In the genomic region with DNA sequence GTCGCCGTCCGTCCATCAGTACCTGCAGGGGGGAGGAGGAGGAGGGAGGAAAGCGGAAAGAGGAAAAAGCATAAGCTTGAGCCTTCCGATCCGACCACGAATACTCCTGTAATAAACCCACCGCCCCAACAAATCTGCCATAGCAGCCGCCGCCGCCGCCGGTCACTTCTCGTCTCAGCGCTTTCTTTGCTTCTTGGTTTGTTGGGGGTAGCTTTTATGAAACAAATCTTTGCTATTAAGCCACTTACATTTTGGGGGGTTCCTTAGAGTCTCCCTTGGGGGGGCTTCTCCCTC, we compare ENCODE assay signal across 8 cellular contexts. TPM values are rescaled to one million over a fixed set of nuclear protein-coding genes. Genes with fewer than 3 reads are reported as not detected.
A peak's percentile ranks its signal among the peaks of the same experiment; 100 is the strongest.
DNase-seq lines count a peak whose midpoint lies in the region; ATAC-seq and TF ChIP-seq lines count a peak whose summit lies in the region.

No MANE protein-coding gene starts in this region.

- 0 to 1% methylated on average over 15 of the region's 15 CpGs for WGBS in lower leg skin, 2 donors

- no peaks in the 10 kb centered on the region for H3K9me3 ChIP-seq in vagina

- H3K9me3 Mint-ChIP-seq in activated T-helper 1 cell treated with anti-CD3 and anti-CD28 coated beads, Interleukin-12 subunit alpha, Interleukin-12 subunit beta, Interleukin-2, Interleukin-4 antibody, amounts not matched to agents 30 ng/mL and 10 ng/mL and 1 ng/mL, durations not matched to agents 14 hours and 24 hours and 36 hours, result no peaks in the 10 kb centered on the region

- no peaks in the 10 kb centered on the region for H3K36me3 ChIP-seq in vagina

- peaks cover 17% of the 10 kb centered on the region for H3K4me1 ChIP-seq in vagina

- no peak for TF ChIP-seq CTCF in 22Rv1 (IDR thresholded peaks at IDR 0.05)
- no peak for TF ChIP-seq CTCF in lower leg skin (IDR thresholded peaks at IDR 0.05)
- TF ChIP-seq CTCF in vagina (IDR thresholded peaks at IDR 0.05), result no peak

- H3K27ac Mint-ChIP-seq in activated T-helper 1 cell treated with anti-CD3 and anti-CD28 coated beads, Interleukin-12 subunit alpha, Interleukin-12 subunit beta, Interleukin-2, Interleukin-4 antibody, amounts not matched to agents 30 ng/mL and 10 ng/mL and 1 ng/mL, durations not matched to agents 14 hours and 24 hours and 36 hours, result no peak overlapping the region

- DNase-seq in activated T-helper 1 cell treated with anti-CD3 and anti-CD28 coated beads, Interleukin-12 subunit alpha, Interleukin-12 subunit beta, Interleukin-2, Interleukin-4 antibody, amounts not matched to agents 30 ng/mL and 10 ng/mL and 1 ng/mL, durations not matched to agents 14 hours and 24 hours and 36 hours (ENCODE audit: low spot score), result no peak
- DNase-seq in lower leg skin (ENCODE audit: low spot score in 2 of 2) (no peak), vagina (ENCODE audit: extremely low spot score in 2 of 2) (no peak), left lobe of liver (ENCODE audit: low spot score) (no peak), RPMI8226 (no peak), DMS53 (lab: John Stamatoyannopoulos, UW) (no peak)

- intact Hi-C loops in activated T-helper 1 cell treated with anti-CD3 and anti-CD28 coated beads, Interleukin-12 subunit alpha, Interleukin-12 subunit beta, Interleukin-2, Interleukin-4 antibody, amounts not matched to agents 30 ng/mL and 10 ng/mL and 1 ng/mL, durations not matched to agents 14 hours and 24 hours and 36 hours (cut with micrococcal nuclease), result loop anchor here (10.0 kb wide), 1 partner anchor 599 kb away; no protein-coding TSS in a partner anchor
- intact Hi-C loops in lower leg skin (cut with DNase I; ENCODE audit: low total_unique reads), result no loop called here
- intact Hi-C loops in vagina (cut with DNase I), result no loop called here

- H3K36me3 Mint-ChIP-seq in activated T-helper 1 cell treated with anti-CD3 and anti-CD28 coated beads, Interleukin-12 subunit alpha, Interleukin-12 subunit beta, Interleukin-2, Interleukin-4 antibody, amounts not matched to agents 30 ng/mL and 10 ng/mL and 1 ng/mL, durations not matched to agents 14 hours and 24 hours and 36 hours (ENCODE audit: low read depth), result no peaks in the 10 kb centered on the region

- H3K4me1 Mint-ChIP-seq in activated T-helper 1 cell treated with anti-CD3 and anti-CD28 coated beads, Interleukin-12 subunit alpha, Interleukin-12 subunit beta, Interleukin-2, Interleukin-4 antibody, amounts not matched to agents 30 ng/mL and 10 ng/mL and 1 ng/mL, durations not matched to agents 14 hours and 24 hours and 36 hours (ENCODE audit: low read depth), result peaks cover 25% of the 10 kb centered on the region

- peak; percentile 9 for ATAC-seq in GM21717 (IDR thresholded peaks at IDR 0.05; ENCODE audit: unreplicated experiment)
- ATAC-seq in left lobe of liver, result no peak

- peak overlapping the region; percentile 80 for H3K4me3 Mint-ChIP-seq in activated T-helper 1 cell treated with anti-CD3 and anti-CD28 coated beads, Interleukin-12 subunit alpha, Interleukin-12 subunit beta, Interleukin-2, Interleukin-4 antibody, amounts not matched to agents 30 ng/mL and 10 ng/mL and 1 ng/mL, durations not matched to agents 14 hours and 24 hours and 36 hours

- peaks cover 49% of the 10 kb centered on the region for H3K27me3 Mint-ChIP-seq in activated T-helper 1 cell treated with anti-CD3 and anti-CD28 coated beads, Interleukin-12 subunit alpha, Interleukin-12 subunit beta, Interleukin-2, Interleukin-4 antibody, amounts not matched to agents 30 ng/mL and 10 ng/mL and 1 ng/mL, durations not matched to agents 14 hours and 24 hours and 36 hours (ENCODE audit: insufficient read depth)

- peak overlapping the region; percentile 54 for H3K27ac ChIP-seq in 22Rv1
- H3K27ac ChIP-seq in vagina, result peak overlapping the region; percentile 72

- no peak for TF ChIP-seq POLR2A in lower leg skin (IDR thresholded peaks at IDR 0.05)
- no peak for TF ChIP-seq POLR2A in vagina (IDR thresholded peaks at IDR 0.05)

- H3K4me3 ChIP-seq in lower leg skin (ENCODE audit: low read depth, poor library complexity, severe bottlenecking), result peak overlapping the region; percentile 36
- H3K4me3 ChIP-seq in vagina, result peak overlapping the region; percentile 55 to 68

- no peaks in the 10 kb centered on the region for H3K27me3 ChIP-seq in vagina

RNA-seq across cellular contexts. Expression of a gene that starts 0.3 kb away (rescaled TPM):
- not detected in 2 replicates for total RNA-seq in activated T-helper 1 cell treated with anti-CD3 and anti-CD28 coated beads, Interleukin-12 subunit alpha, Interleukin-12 subunit beta, Interleukin-2, Interleukin-4 antibody, amounts not matched to agents 30 ng/mL and 10 ng/mL and 1 ng/mL, durations not matched to agents 14 hours and 24 hours and 36 hours
- under 1 TPM; 0.30 to 0.94 (median 0.35) TPM for total RNA-seq in lower leg skin
- total RNA-seq in vagina, result 2.7 TPM
- 0.38 TPM for total RNA-seq in left lobe of liver
